ENCODE assay signal across 1 cellular context in the genomic region with DNA sequence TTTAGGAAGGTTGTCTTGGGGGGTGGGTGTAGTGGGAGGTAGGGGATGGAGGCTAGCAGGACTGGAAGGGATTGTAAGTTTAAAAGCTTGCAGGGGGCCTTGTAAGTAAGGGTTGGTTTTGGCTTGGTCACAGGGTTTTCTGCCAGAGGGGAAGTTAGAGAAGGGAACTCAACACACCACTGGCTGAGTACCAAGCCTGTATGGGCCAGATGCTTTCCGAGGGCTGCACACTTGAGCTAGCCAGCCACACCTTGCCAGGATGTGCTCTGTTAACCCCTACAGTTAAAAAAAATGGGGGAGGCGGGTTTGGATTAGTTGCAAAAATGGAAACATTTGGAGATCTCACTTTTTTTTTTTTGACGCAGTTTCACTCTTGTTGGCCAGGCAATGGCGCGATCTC.
TF ChIP-seq lines count a peak whose summit lies in the region.

No MANE protein-coding gene starts in this region.

TF ChIP-seq in H1, 55 proteins besides CTCF, POLR2A, EP300 and RAD21:
- no peak for TF ChIP-seq BRCA1 (IDR thresholded peaks at IDR 0.05; ENCODE audit: low read depth, low read length)
- no peak for TF ChIP-seq RBBP5 (IDR thresholded peaks at IDR 0.05; ENCODE audit: borderline replicate concordance, low read depth, low read length)
- TF ChIP-seq TBP (IDR thresholded peaks at IDR 0.05; ENCODE audit: low read depth, low read length) = no peak
- no peak for TF ChIP-seq SIN3A (conservative IDR thresholded peaks at IDR 0.05 in 1 of 2, IDR thresholded peaks at IDR 0.05 in 1 of 2; ENCODE audit: low read depth in 1 of 2, low read length in 2 of 2)
- TF ChIP-seq HDAC2 (IDR thresholded peaks at IDR 0.05; ENCODE audit: borderline replicate concordance in 1 of 2, low read depth in 2 of 2, low read length in 2 of 2) = no peak
- TF ChIP-seq, protein P1, sequence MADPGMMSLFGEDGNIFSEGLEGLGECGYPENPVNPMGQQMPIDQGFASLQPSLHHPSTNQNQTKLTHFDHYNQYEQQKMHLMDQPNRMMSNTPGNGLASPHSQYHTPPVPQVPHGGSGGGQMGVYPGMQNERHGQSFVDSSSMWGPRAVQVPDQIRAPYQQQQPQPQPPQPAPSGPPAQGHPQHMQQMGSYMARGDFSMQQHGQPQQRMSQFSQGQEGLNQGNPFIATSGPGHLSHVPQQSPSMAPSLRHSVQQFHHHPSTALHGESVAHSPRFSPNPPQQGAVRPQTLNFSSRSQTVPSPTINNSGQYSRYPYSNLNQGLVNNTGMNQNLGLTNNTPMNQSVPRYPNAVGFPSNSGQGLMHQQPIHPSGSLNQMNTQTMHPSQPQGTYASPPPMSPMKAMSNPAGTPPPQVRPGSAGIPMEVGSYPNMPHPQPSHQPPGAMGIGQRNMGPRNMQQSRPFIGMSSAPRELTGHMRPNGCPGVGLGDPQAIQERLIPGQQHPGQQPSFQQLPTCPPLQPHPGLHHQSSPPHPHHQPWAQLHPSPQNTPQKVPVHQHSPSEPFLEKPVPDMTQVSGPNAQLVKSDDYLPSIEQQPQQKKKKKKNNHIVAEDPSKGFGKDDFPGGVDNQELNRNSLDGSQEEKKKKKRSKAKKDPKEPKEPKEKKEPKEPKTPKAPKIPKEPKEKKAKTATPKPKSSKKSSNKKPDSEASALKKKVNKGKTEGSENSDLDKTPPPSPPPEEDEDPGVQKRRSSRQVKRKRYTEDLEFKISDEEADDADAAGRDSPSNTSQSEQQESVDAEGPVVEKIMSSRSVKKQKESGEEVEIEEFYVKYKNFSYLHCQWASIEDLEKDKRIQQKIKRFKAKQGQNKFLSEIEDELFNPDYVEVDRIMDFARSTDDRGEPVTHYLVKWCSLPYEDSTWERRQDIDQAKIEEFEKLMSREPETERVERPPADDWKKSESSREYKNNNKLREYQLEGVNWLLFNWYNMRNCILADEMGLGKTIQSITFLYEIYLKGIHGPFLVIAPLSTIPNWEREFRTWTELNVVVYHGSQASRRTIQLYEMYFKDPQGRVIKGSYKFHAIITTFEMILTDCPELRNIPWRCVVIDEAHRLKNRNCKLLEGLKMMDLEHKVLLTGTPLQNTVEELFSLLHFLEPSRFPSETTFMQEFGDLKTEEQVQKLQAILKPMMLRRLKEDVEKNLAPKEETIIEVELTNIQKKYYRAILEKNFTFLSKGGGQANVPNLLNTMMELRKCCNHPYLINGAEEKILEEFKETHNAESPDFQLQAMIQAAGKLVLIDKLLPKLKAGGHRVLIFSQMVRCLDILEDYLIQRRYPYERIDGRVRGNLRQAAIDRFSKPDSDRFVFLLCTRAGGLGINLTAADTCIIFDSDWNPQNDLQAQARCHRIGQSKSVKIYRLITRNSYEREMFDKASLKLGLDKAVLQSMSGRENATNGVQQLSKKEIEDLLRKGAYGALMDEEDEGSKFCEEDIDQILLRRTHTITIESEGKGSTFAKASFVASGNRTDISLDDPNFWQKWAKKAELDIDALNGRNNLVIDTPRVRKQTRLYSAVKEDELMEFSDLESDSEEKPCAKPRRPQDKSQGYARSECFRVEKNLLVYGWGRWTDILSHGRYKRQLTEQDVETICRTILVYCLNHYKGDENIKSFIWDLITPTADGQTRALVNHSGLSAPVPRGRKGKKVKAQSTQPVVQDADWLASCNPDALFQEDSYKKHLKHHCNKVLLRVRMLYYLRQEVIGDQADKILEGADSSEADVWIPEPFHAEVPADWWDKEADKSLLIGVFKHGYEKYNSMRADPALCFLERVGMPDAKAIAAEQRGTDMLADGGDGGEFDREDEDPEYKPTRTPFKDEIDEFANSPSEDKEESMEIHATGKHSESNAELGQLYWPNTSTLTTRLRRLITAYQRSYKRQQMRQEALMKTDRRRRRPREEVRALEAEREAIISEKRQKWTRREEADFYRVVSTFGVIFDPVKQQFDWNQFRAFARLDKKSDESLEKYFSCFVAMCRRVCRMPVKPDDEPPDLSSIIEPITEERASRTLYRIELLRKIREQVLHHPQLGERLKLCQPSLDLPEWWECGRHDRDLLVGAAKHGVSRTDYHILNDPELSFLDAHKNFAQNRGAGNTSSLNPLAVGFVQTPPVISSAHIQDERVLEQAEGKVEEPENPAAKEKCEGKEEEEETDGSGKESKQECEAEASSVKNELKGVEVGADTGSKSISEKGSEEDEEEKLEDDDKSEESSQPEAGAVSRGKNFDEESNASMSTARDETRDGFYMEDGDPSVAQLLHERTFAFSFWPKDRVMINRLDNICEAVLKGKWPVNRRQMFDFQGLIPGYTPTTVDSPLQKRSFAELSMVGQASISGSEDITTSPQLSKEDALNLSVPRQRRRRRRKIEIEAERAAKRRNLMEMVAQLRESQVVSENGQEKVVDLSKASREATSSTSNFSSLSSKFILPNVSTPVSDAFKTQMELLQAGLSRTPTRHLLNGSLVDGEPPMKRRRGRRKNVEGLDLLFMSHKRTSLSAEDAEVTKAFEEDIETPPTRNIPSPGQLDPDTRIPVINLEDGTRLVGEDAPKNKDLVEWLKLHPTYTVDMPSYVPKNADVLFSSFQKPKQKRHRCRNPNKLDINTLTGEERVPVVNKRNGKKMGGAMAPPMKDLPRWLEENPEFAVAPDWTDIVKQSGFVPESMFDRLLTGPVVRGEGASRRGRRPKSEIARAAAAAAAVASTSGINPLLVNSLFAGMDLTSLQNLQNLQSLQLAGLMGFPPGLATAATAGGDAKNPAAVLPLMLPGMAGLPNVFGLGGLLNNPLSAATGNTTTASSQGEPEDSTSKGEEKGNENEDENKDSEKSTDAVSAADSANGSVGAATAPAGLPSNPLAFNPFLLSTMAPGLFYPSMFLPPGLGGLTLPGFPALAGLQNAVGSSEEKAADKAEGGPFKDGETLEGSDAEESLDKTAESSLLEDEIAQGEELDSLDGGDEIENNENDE (IDR thresholded peaks at IDR 0.05; ENCODE audit: insufficient replicate concordance, low read length) = no peak
- TF ChIP-seq KDM1A (IDR thresholded peaks at IDR 0.05; ENCODE audit: borderline replicate concordance, low read length) = no peak
- no peak for TF ChIP-seq YY1 (IDR thresholded peaks at IDR 0.05; ENCODE audit: low read depth, low read length)
- no peak for TF ChIP-seq SIX5 (IDR thresholded peaks at IDR 0.05; ENCODE audit: low read depth, low read length)
- TF ChIP-seq SUZ12 (IDR thresholded peaks at IDR 0.05; ENCODE audit: low read length) = no peak
- no peak for TF ChIP-seq SP2 (IDR thresholded peaks at IDR 0.05; ENCODE audit: low read length)
- no peak for TF ChIP-seq JUN (IDR thresholded peaks at IDR 0.05; ENCODE audit: low read depth, low read length)
- TF ChIP-seq CEBPB (IDR thresholded peaks at IDR 0.05; ENCODE audit: low read depth, low read length) = no peak
- TF ChIP-seq CHD2 (IDR thresholded peaks at IDR 0.05; ENCODE audit: low read length) = no peak
- TF ChIP-seq TAF1 (IDR thresholded peaks at IDR 0.05; ENCODE audit: low read depth, low read length) = no peak
- no peak for TF ChIP-seq RXRA (IDR thresholded peaks at IDR 0.05; ENCODE audit: insufficient read depth, low read depth, low read length)
